ENCODE assay signal across 11 cellular contexts in the genomic region with DNA sequence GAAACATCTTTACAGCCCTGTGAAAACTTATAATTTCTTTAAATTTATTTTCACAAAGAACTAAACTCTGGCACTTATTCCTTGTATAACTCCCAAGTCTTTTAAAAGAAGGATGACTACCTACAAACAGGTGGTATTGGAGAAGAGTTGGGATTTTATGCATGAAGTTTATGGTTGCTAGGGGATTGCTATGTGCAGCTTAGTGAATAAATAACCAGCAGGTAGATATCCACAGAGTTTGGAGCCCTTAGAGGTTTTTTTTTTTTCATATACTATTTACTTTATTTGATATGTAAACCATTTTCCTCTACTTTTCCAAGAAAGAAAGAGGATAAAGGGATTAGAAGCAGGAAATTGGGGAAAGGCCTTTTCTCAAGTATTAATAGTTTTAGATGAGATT.
"Had no signal": no experiment of that assay in that cellular context is flagged by ENCODE, and none has a peak within 500 bp of the region (broad histone marks: within the 10 kb centered on the region; RNA-seq: fewer than 3 reads in every experiment).

No MANE protein-coding gene starts in this region.

- DNase-seq: GM23248, GOT3, H7, H9, HCEC 1CT, HFFc6 had no signal

- H3K27ac ChIP-seq: GM23248 had no signal

- H3K9me3 ChIP-seq: HAP-1 had no signal

- H3K36me3 ChIP-seq: HAP-1 had no signal

- ATAC-seq: GM23338, HCT116 had no signal

- FAIRE-seq: H1, H54 had no signal

- H3K4me3 ChIP-seq: GM23248, GM23338, HAP-1 had no signal
